19 cellular contexts compared by ENCODE assay signal in genomic region chr19:3610745-3611717, GRCh38.
"Had no signal": no experiment of that assay in that cellular context is flagged by ENCODE, and none has a peak within 500 bp of the region (broad histone marks: within the 10 kb centered on the region; RNA-seq: fewer than 3 reads in every experiment).

No MANE protein-coding gene starts in this region.

- FAIRE-seq: endothelial cell of umbilical vein, TTC549 had no signal

- H3K27ac ChIP-seq: body of pancreas, transverse colon had no signal

- H3K9me3 ChIP-seq: body of pancreas, transverse colon had no signal

- DNase-seq: activated B cell treated with CpG ODN at 0.5 μM for 24 hours; activated CD4-positive, alpha-beta T cell treated with anti-CD3 and anti-CD28 coated beads for 48 hours; activated CD8-positive, alpha-beta T cell treated with anti-CD3 and anti-CD28 coated beads for 36 hours; activated effector memory CD4-positive, alpha-beta T cell treated with Interleukin-2 at 50 U/mL for 16 hours; activated T-cell treated with anti-CD3 and anti-CD28 coated beads, Interleukin-2, amount 50 U/mL, for 4 hours; body of pancreas; central memory CD4-positive, alpha-beta T cell; cortex of kidney; effector CD4-positive, alpha-beta T cell; foreskin fibroblast; head of caudate nucleus; midbrain; stimulated activated CD4-positive, alpha-beta T cell treated with anti-CD3 and anti-CD28 coated beads, Interleukin-12 subunit alpha, Interleukin-12 subunit beta, amount 100 ng/mL, for 4 hours; SW 1271; transverse colon had no signal

- ATAC-seq: activated CD8-positive, alpha-beta T cell treated with anti-CD3 and anti-CD28 coated beads for 36 hours; activated naive CD4-positive, alpha-beta T cell treated with anti-CD3 and anti-CD28 coated beads, Interleukin-2, amount 50 U/mL, for 72 hours; activated T-cell treated with anti-CD3 and anti-CD28 coated beads, Interleukin-2, amount 50 U/mL, for 4 hours; body of pancreas; stimulated activated memory B cell treated with anti-CD40 and anti-IgM and Interleukin-4, amounts not matched to agents 10 μg/mL and 1 μg/mL and 100 μg/mL, for 72 hours had no signal

- H3K27me3 ChIP-seq: body of pancreas had no signal

- H3K4me3 ChIP-seq: body of pancreas, transverse colon had no signal
